Comparison of ENCODE assay signal across 2 cellular contexts in genomic region chr4:67288964-67289363, GRCh38.
TF ChIP-seq lines count a peak whose summit lies in the region.

No MANE protein-coding gene starts in this region.

TF ChIP-seq in GM12891, 5 proteins besides CTCF, POLR2A, EP300 and RAD21 (continued from another document):
- TF ChIP-seq PAX5 (IDR thresholded peaks at IDR 0.05; ENCODE audit: insufficient read depth, low read length, severe bottlenecking) (no peak), TAF1 (IDR thresholded peaks at IDR 0.05; ENCODE audit: low read depth, low read length) (no peak)

TF ChIP-seq in H1, 55 proteins besides CTCF, POLR2A, EP300 and RAD21 (continued from another document):
- TF ChIP-seq MAX (IDR thresholded peaks at IDR 0.05) (peak; percentile 89), KDM5A (IDR thresholded peaks at IDR 0.05; ENCODE audit: low read length) (no peak), ASH2L (IDR thresholded peaks at IDR 0.05; ENCODE audit: low read length) (no peak)
TF ChIP-seq in H1: peak in this region for 1.
